ENCODE assay signal across 3 cellular contexts in the genomic region with DNA sequence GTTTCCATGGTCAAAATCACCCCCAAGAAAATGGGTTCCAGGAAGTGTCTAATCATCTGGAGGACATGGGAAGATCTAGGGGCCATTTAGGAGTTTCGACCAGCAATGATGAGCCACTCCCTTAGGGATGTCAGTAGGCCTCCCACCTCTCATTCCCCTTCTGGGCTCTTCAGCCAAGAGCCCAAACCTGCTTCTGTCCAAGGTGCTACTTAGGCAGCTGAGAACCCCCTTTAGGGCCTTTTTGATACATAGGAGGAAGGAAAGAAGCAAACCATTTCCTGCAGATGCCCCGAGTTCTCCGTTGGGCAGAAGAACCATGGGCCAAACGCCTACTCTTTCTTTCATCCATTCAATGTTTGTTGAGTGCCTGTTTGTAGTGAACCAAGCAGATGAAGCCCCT.
A peak's percentile ranks its signal among the peaks of the same experiment; 100 is the strongest.
TF ChIP-seq lines count a peak whose summit lies in the region.

No MANE protein-coding gene starts in this region.

TF ChIP-seq in A549, 52 proteins besides CTCF, POLR2A, EP300 and RAD21:
- TF ChIP-seq NPAS2 (CRISPR knock-in tag; IDR thresholded peaks at IDR 0.05; ENCODE audit: borderline replicate concordance) (no peak), PHF8 (IDR thresholded peaks at IDR 0.05; ENCODE audit: borderline replicate concordance, low read depth) (no peak), EHMT2 (IDR thresholded peaks at IDR 0.05; ENCODE audit: low read depth) (no peak), FOXS1 (CRISPR knock-in tag; IDR thresholded peaks at IDR 0.05) (no peak), REST (IDR thresholded peaks at IDR 0.05) (peak; percentile 26; the same call in 1 of the 2 replicates), MAFK (IDR thresholded peaks at IDR 0.05; ENCODE audit: partially characterized antibody) (no peak), NR3C1 (IDR thresholded peaks at IDR 0.05) (no peak)

TF ChIP-seq in GM23338, 12 proteins besides CTCF, POLR2A, EP300 and RAD21:
- TF ChIP-seq REST (IDR thresholded peaks at IDR 0.05; ENCODE audit: unreplicated experiment) (peak; percentile 54), JUNB (IDR thresholded peaks at IDR 0.05; ENCODE audit: unreplicated experiment) (no peak)

TF ChIP-seq in GM12878, 131 proteins besides CTCF, POLR2A, EP300 and RAD21:
- TF ChIP-seq REST (IDR thresholded peaks at IDR 0.05; ENCODE audit: low read depth, low read length) (peak; percentile 54; the same call in 1 of the 2 replicates), POLR2AphosphoS2 (IDR thresholded peaks at IDR 0.05; ENCODE audit: low read depth, low read length) (no peak), ZZZ3 (IDR thresholded peaks at IDR 0.05; ENCODE audit: control insufficient read depth, insufficient read length, low read depth) (no peak), TCF7 (IDR thresholded peaks at IDR 0.05; ENCODE audit: borderline replicate concordance) (no peak)
